In the genomic region with DNA sequence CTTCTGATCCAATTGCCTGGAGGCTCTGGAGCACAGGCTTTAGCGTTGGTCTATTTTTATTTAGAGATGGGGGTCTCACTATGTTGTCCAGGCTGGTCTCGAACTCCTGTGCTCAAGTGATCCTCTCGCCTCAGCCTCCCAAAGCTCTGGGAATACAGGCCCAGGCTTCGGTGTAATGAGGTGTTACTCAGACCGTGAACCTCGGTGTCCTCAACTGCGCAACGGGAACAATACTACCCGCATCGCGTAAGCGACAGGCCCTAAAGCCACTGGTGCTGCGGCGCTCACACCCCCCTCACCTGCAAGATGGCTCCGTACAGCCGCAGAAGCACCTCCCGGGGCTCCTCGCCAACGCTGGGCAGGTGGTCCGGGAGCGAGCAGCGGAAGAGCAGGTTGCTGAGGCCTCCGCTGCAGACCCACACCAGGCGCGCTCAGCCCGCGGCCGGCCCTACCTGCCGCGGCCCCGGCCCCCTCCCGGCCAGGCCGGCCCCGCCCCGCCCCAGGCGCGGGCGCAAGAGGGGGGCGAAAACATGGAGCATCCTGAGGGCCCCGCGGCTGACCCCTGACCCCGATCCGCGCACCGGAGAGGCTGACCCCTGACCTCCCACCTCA, we compare ENCODE assay signal across 6 cellular contexts. TPM values are rescaled to one million over a fixed set of nuclear protein-coding genes. Genes with fewer than 3 reads are reported as not detected.
DNase-seq lines count a peak whose midpoint lies in the region; ATAC-seq and TF ChIP-seq lines count a peak whose summit lies in the region.

No MANE protein-coding gene starts in this region.

- H3K4me3 ChIP-seq in RWPE2 (ENCODE audit: severe bottlenecking) = peak overlapping the region; percentile 79
- peak overlapping the region; percentile 69 to 91 (median 82) for H3K4me3 ChIP-seq in esophagus muscularis mucosa

- 34% methylated on average over 7 of the region's 45 CpGs for WGBS in esophagus muscularis mucosa

- DNase-seq in RWPE2 (ENCODE audit: low spot score) = no peak
- DNase-seq in esophagus muscularis mucosa (ENCODE audit: extremely low spot score) = no peak
- DNase-seq in stimulated activated CD4-positive, alpha-beta T cell treated with anti-CD3 and anti-CD28 coated beads, Interleukin-2, amount 100 ng/mL, for 48 hours = peak; percentile 19 to 26
- no peak for DNase-seq in SKM-1 treated with dmso at 0.1 percent for 144 hours (lab: John Stamatoyannopoulos, UW; ENCODE audit: unreplicated experiment)

- H3K9me3 ChIP-seq in RWPE2 (ENCODE audit: severe bottlenecking) (no peaks in the 10 kb centered on the region), esophagus muscularis mucosa (no peaks in the 10 kb centered on the region)

- TF ChIP-seq EP300 in esophagus muscularis mucosa (IDR thresholded peaks at IDR 0.05) = no peak

- no peak for TF ChIP-seq CTCF in RWPE2 (IDR thresholded peaks at IDR 0.05; ENCODE audit: poor library complexity, severe bottlenecking)
- TF ChIP-seq CTCF in esophagus muscularis mucosa (IDR thresholded peaks at IDR 0.05) = no peak

- peaks cover 27% of the 10 kb centered on the region for H3K36me3 ChIP-seq in RWPE2 (ENCODE audit: low read depth)
- H3K36me3 ChIP-seq in esophagus muscularis mucosa = peaks cover 0 to 23% (median 19%) of the 10 kb centered on the region in 4 donors

- no peaks in the 10 kb centered on the region for H3K27me3 ChIP-seq in RWPE2 (ENCODE audit: insufficient read depth, poor library complexity, severe bottlenecking)
- peaks cover 0 to 8% (median 0%) of the 10 kb centered on the region in 4 donors for H3K27me3 ChIP-seq in esophagus muscularis mucosa

- no peak for TF ChIP-seq POLR2A in esophagus muscularis mucosa (IDR thresholded peaks at IDR 0.05; ENCODE audit: low read depth)

- intact Hi-C loops in esophagus muscularis mucosa (cut with DNase I) = loop anchor here (5.0 kb wide), 2 partner anchors 40 to 55 kb away; a partner anchor contains a TSS

- peak; percentile 11 for ATAC-seq in GM21515 (IDR thresholded peaks at IDR 0.05; ENCODE audit: unreplicated experiment)
- no peak; the same call in 1 of the 3 replicates for ATAC-seq in RWPE2 (ENCODE audit: low read depth)
- no peak for ATAC-seq in GM21717 (IDR thresholded peaks at IDR 0.05; ENCODE audit: unreplicated experiment)

- H3K4me1 ChIP-seq in RWPE2 (ENCODE audit: insufficient read depth, poor library complexity, severe bottlenecking) (peaks cover 4% of the 10 kb centered on the region), esophagus muscularis mucosa (peaks cover 37 to 59% (median 44%) of the 10 kb centered on the region in 4 donors)

- peak overlapping the region; percentile 69 for H3K27ac ChIP-seq in RWPE2 (ENCODE audit: poor library complexity, severe bottlenecking)
- H3K27ac ChIP-seq in esophagus muscularis mucosa (replicated peaks in 1 of 4) = peak overlapping the region; percentile 93 to 99 (median 97)

RNA-seq across cellular contexts. Expression of a gene that starts 0.6 kb away (rescaled TPM):
- 10 to 100 TPM; 20.7 to 43.5 (median 33.0) TPM for total RNA-seq in esophagus muscularis mucosa

RNA-seq across cellular contexts. Expression of a gene that starts 3.8 kb away (rescaled TPM):
- total RNA-seq in esophagus muscularis mucosa = 10 to 100 TPM in 2 of 4 donors, 1 to 10 TPM in 2; 5.0 to 19.6 (median 14.6) TPM

RNA-seq across cellular contexts. Expression of a gene that starts 18.5 kb away (rescaled TPM):
- 1 to 10 TPM; 1.2 to 4.2 (median 3.4) TPM for total RNA-seq in esophagus muscularis mucosa

RNA-seq across cellular contexts. Expression of a gene that starts 19.3 kb away (rescaled TPM):
- total RNA-seq in esophagus muscularis mucosa = not detected

RNA-seq across cellular contexts. Expression of a gene that starts 36.4 kb away (rescaled TPM):
- total RNA-seq in esophagus muscularis mucosa = under 1 TPM in 1 of 4 donors, not detected in 3; 0.17 TPM

Comparison
In these comparisons a context has a peak if more than half of its experiments do, and no peak if none do; other contexts are left out.
1. DNase-seq: peak in stimulated activated CD4-positive, alpha-beta T cell treated with anti-CD3 and anti-CD28 coated beads, Interleukin-2, amount 100 ng/mL, for 48 hours (2 of 2); none in RWPE2 (single experiment), esophagus muscularis mucosa (single experiment) and SKM-1 treated with dmso at 0.1 percent for 144 hours (single experiment).